25 cellular contexts compared by ENCODE assay signal in genomic region chr10:118031351-118032075, GRCh38.
"Had no signal": no experiment of that assay in that cellular context is flagged by ENCODE, and none has a peak within 500 bp of the region (broad histone marks: within the 10 kb centered on the region; RNA-seq: fewer than 3 reads in every experiment).

No MANE protein-coding gene starts in this region.

- H3K27ac ChIP-seq: gastroesophageal sphincter, heart right ventricle, left lung, right atrium auricular region, skin epidermis had no signal

- H3K9me3 ChIP-seq: gastroesophageal sphincter, heart right ventricle, left lung, mucosa of descending colon, right atrium auricular region, tibial artery had no signal

- DNase-seq: activated CD4-positive, alpha-beta T cell treated with anti-CD3 and anti-CD28 coated beads, Interleukin-2, amount 10 ng/mL, durations not matched to agents 24 days and 14 days; activated CD4-positive, CD25-positive, alpha-beta regulatory T cell; activated CD8-positive, alpha-beta memory T cell treated with anti-CD3 and anti-CD28 coated beads, Interleukin-2, amount 50 U/mL, for 4 hours; activated CD8-positive, alpha-beta T cell treated with anti-CD3 and anti-CD28 coated beads, Interleukin-2, amount 10 ng/mL, durations not matched to agents 7 days and 5 days; activated gamma-delta T cell; activated T-cell treated with anti-CD3 and anti-CD28 coated beads, Interleukin-2, amount 50 U/mL, for 72 hours; cerebellar nuclear complex; dermis blood vessel endothelial cell; effector memory CD8-positive, alpha-beta T cell; heart right ventricle; left lung; mucosa of descending colon; natural killer cell; stimulated activated CD4-positive, alpha-beta T cell treated with anti-CD3 and anti-CD28 coated beads, Interleukin-4, amount 100 ng/mL, for 24 hours; stimulated activated naive CD4-positive, alpha-beta T cell; T-helper 2 cell; tibial artery had no signal

- H3K27me3 ChIP-seq: gastroesophageal sphincter, heart right ventricle, left lung, right atrium auricular region, tibial artery had no signal

- H3K4me3 Mint-ChIP-seq: activated CD4-positive, alpha-beta T cell treated with anti-CD3 and anti-CD28 coated beads, Interleukin-2, amount 10 ng/mL, durations not matched to agents 24 days and 14 days; activated CD8-positive, alpha-beta T cell treated with anti-CD3 and anti-CD28 coated beads, Interleukin-2, amount 10 ng/mL, durations not matched to agents 7 days and 5 days; activated T-cell treated with anti-CD3 and anti-CD28 coated beads, Interleukin-2, amount 50 U/mL, for 72 hours; brain; effector memory CD8-positive, alpha-beta T cell; natural killer cell had no signal

- H3K27ac Mint-ChIP-seq: activated CD4-positive, alpha-beta T cell treated with anti-CD3 and anti-CD28 coated beads, Interleukin-2, amount 10 ng/mL, durations not matched to agents 24 days and 14 days; activated CD8-positive, alpha-beta T cell treated with anti-CD3 and anti-CD28 coated beads, Interleukin-2, amount 10 ng/mL, durations not matched to agents 7 days and 5 days; activated naive CD4-positive, alpha-beta T cell treated with anti-CD3 and anti-CD28 coated beads, Interleukin-2, amount 50 U/mL, for 72 hours; activated T-cell treated with anti-CD3 and anti-CD28 coated beads, Interleukin-2, amount 50 U/mL, for 72 hours; brain; effector memory CD8-positive, alpha-beta T cell; natural killer cell; progenitor cell of endocrine pancreas had no signal

- H3K4me3 ChIP-seq: gastroesophageal sphincter, heart right ventricle, left lung, mucosa of descending colon, right atrium auricular region, skin epidermis, tibial artery had no signal

- H3K36me3 Mint-ChIP-seq: natural killer cell had no signal

- H3K27me3 Mint-ChIP-seq: activated CD4-positive, alpha-beta T cell treated with anti-CD3 and anti-CD28 coated beads, Interleukin-2, amount 10 ng/mL, durations not matched to agents 24 days and 14 days; effector memory CD8-positive, alpha-beta T cell; progenitor cell of endocrine pancreas had no signal

- FAIRE-seq: TTC549, urothelium cell line had no signal

- H3K9me3 Mint-ChIP-seq: activated CD4-positive, alpha-beta T cell treated with anti-CD3 and anti-CD28 coated beads, Interleukin-2, amount 10 ng/mL, durations not matched to agents 24 days and 14 days; activated naive CD4-positive, alpha-beta T cell treated with anti-CD3 and anti-CD28 coated beads, Interleukin-2, amount 50 U/mL, for 72 hours; activated T-cell treated with anti-CD3 and anti-CD28 coated beads, Interleukin-2, amount 50 U/mL, for 72 hours; brain; effector memory CD8-positive, alpha-beta T cell; natural killer cell had no signal

- ATAC-seq: activated CD8-positive, alpha-beta T cell treated with anti-CD3 and anti-CD28 coated beads, Interleukin-2, amount 10 ng/mL, durations not matched to agents 7 days and 5 days; activated naive CD4-positive, alpha-beta T cell treated with anti-CD3 and anti-CD28 coated beads, Interleukin-2, amount 50 U/mL, for 72 hours; activated T-cell treated with anti-CD3 and anti-CD28 coated beads, Interleukin-2, amount 50 U/mL, for 72 hours; effector memory CD8-positive, alpha-beta T cell; gastroesophageal sphincter; heart right ventricle; left lung; mucosa of descending colon; natural killer cell had no signal
